Comparison of ENCODE assay signal across 10 cellular contexts in genomic region chr3:167858865-167859264, GRCh38.
"Had no signal": no experiment of that assay in that cellular context is flagged by ENCODE, and none has a peak within 500 bp of the region (broad histone marks: within the 10 kb centered on the region; RNA-seq: fewer than 3 reads in every experiment).

No MANE protein-coding gene starts in this region.

- H3K9me3 ChIP-seq: HAP-1 had no signal

- H3K27ac ChIP-seq: HL-60, KMS-11 had no signal

- H3K9ac ChIP-seq: KMS-11 had no signal

- H3K4me3 ChIP-seq: GM23338, HAP-1 had no signal

- DNase-seq: H7, HFFc6, KBM-7 had no signal

- H3K36me3 ChIP-seq: HAP-1 had no signal

- ATAC-seq: GM23338, HCT116, HepG2 had no signal

- H3K4me2 ChIP-seq: GM23338, KMS-11 had no signal

- H2AFZ ChIP-seq: GM23338 had no signal

- FAIRE-seq: H1, HepG2 had no signal
